ENCODE assay signal across 32 cellular contexts in genomic region chr7:50974240-50974639, GRCh38.
"Had no signal": no experiment of that assay in that cellular context is flagged by ENCODE, and none has a peak within 500 bp of the region (broad histone marks: within the 10 kb centered on the region; RNA-seq: fewer than 3 reads in every experiment).

No MANE protein-coding gene starts in this region.

- H3K4me1 ChIP-seq: Peyer's patch had no signal

- H3K27ac ChIP-seq: cardiac muscle cell, KMS-11, Peyer's patch, WERI-Rb-1 had no signal

- H3K9me3 ChIP-seq: Peyer's patch had no signal

- H3K4me3 ChIP-seq: cardiac muscle cell, Peyer's patch had no signal

- ATAC-seq: activated CD8-positive, alpha-beta memory T cell treated with anti-CD3 and anti-CD28 coated beads, Interleukin-2, amount 10 ng/mL, durations not matched to agents 7 days and 5 days; activated naive CD4-positive, alpha-beta T cell treated with anti-CD3 and anti-CD28 coated beads, Interleukin-2, amount 50 U/mL, for 72 hours; activated T-cell treated with anti-CD3 and anti-CD28 coated beads, Interleukin-2, amount 50 U/mL, for 72 hours; activated T-helper 17 cell treated with anti-CD3 and anti-CD28 coated beads, Interleukin-2, amount 50 U/mL, for 72 hours; PC-3; SK-N-SH treated with all-trans-retinoic acid at 6 μM for 48 hours; T-cell had no signal

- H3K27me3 ChIP-seq: cardiac muscle cell, Peyer's patch had no signal

- H3K36me3 ChIP-seq: cardiac muscle cell, Peyer's patch, WERI-Rb-1 had no signal

- DNase-seq: activated CD4-positive, alpha-beta memory T cell treated with anti-CD3 and anti-CD28 coated beads, Interleukin-2, amount 10 ng/mL, durations not matched to agents 7 days and 5 days; activated CD4-positive, alpha-beta T cell treated with anti-CD3 and anti-CD28 coated beads for 1 hour; activated CD4-positive, alpha-beta T cell treated with anti-CD3 and anti-CD28 coated beads for 48 hours; activated CD4-positive, CD25-positive, alpha-beta regulatory T cell; activated CD8-positive, alpha-beta memory T cell treated with anti-CD3 and anti-CD28 coated beads for 24 hours; activated CD8-positive, alpha-beta memory T cell treated with anti-CD3 and anti-CD28 coated beads, Interleukin-2, amount 10 ng/mL, durations not matched to agents 7 days and 5 days; activated CD8-positive, alpha-beta memory T cell treated with anti-CD3 and anti-CD28 coated beads, Interleukin-2, amount 50 U/mL, for 48 hours; activated effector memory CD4-positive, alpha-beta T cell treated with anti-CD3 and anti-CD28 coated beads, Interleukin-2, amount 50 U/mL, for 16 hours; activated naive CD4-positive, alpha-beta T cell; activated T-cell treated with anti-CD3 and anti-CD28 coated beads, Interleukin-2, amount 50 U/mL, for 72 hours; amniotic stem cell; aorta; MM.1S; MV-4-11; NCI-H1092; NCI-H1436 treated with DMSO at 0.1 percent for 48 hours; NCI-H1694 treated with DMSO at 0.1 percent for 48 hours; NCI-H2029; NCI-H345; NCI-H524 treated with DMSO at 0.1 percent for 48 hours; PC-3; Peyer's patch; RPMI8226; SIG-M5; T-cell; T1000; WERI-Rb-1 had no signal
